In the genomic region with DNA sequence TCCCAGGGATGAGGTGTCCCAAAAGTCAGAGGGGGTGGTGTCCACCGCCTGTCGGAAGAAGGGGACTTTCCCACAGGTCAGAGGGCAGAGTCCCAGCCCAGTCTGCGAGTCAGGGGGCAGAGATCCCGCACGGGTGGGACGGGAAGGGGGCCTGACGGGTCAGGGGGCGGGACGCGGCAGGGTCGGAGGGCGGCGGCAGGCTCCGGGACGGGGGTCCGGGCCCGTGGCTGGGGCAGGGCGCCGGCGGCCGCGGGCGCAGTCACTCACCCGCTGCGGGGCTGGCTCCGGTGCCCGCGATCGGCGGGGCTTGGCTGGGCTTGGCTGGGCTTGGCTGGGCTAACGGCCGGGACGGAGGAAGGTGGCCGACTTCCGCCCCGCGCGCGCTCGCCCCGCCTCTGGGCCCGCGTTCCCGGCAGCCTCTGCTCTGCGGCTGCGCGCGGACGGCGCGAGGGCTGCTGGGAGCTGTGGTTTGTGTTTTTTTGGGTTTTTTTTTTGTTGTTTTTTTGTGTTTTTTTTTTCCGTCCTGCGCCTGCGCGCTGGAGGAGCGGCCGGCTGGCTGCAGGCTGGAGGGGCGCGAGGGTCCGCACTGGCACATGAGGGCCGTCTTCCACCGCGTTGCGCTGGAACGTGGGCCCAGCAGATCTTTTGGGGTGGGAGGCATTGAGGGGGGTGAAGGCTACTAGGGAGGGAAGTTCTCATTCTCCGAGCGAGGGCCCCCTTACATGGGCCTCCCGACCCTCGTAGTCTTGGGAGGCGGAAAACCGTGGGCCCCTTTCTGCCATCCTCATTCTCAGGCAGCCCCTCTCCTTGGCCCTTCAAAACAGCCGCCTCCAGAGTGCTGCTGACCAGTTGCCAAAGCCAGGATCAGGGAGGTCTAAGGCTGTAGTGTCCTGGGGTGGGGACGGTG, we compare ENCODE assay signal across 8 cellular contexts. TPM values are rescaled to one million over a fixed set of nuclear protein-coding genes. Genes with fewer than 3 reads are reported as not detected.
A peak's percentile ranks its signal among the peaks of the same experiment; 100 is the strongest.
DNase-seq lines count a peak whose midpoint lies in the region; ATAC-seq and TF ChIP-seq lines count a peak whose summit lies in the region.

A gene (minus strand): TSS at position 368 of the 907 bp plus-strand sequence. CDS start 12,142 bp downstream, outside the sequence.

- H3K27me3 ChIP-seq in SJSA1 (replicated peaks) (no peaks in the 10 kb centered on the region), gastroesophageal sphincter (no peaks in the 10 kb centered on the region)

- TF ChIP-seq POLR2A in gastroesophageal sphincter (IDR thresholded peaks at IDR 0.05) = peak in 1 of 2 donors; percentile 77

- H3K4me1 ChIP-seq in SJSA1 (replicated peaks) (peaks cover 22% of the 10 kb centered on the region), gastroesophageal sphincter (peaks cover 4 to 50% (median 23%) of the 10 kb centered on the region in 3 donors)

- H3K4me3 ChIP-seq in Jurkat, Clone E6-1 (ENCODE audit: low read length) = peak within 1 kb of the TSS; percentile 97
- H3K4me3 ChIP-seq in SJSA1 (peak within 1 kb of the TSS; percentile 99), gastroesophageal sphincter (peak within 1 kb of the TSS; percentile 65 to 95)

- H3K27ac ChIP-seq in SJSA1 (peak within 1 kb of the TSS; percentile 81), gastroesophageal sphincter (peak within 1 kb of the TSS; percentile 30 to 89 (median 85))

- TF ChIP-seq CTCF in gastroesophageal sphincter (IDR thresholded peaks at IDR 0.05) = peak in 1 of 4 experiments; percentile 24

- DNase-seq in DMS79 treated with DMSO at 0.1 percent for 48 hours (lab: John Stamatoyannopoulos, UW) = peak; percentile 52
- peak; percentile 81 for DNase-seq in Jurkat, Clone E6-1 (ENCODE audit: low read depth, low spot score)
- peak; percentile 88 to 91 for DNase-seq in SJSA1 (ENCODE audit: low read depth in 1 of 2, low spot score in 2 of 2)
- peak; percentile 48 to 83 (median 68) for DNase-seq in activated naive CD4-positive, alpha-beta T cell (lab: John Stamatoyannopoulos, UW)
- peak in 49 of 56 donors; percentile 32 to 91 (median 73) for DNase-seq in nucleus accumbens (lab: John Stamatoyannopoulos, UW)
- DNase-seq in superior temporal gyrus (ENCODE audit: extremely low spot score) = peak; percentile 89

- ATAC-seq in GM21576 (IDR thresholded peaks at IDR 0.05; ENCODE audit: unreplicated experiment) = peak; percentile 88
- ATAC-seq in gastroesophageal sphincter = peak; percentile 94

- H3K36me3 ChIP-seq in SJSA1 (peaks cover 30% of the 10 kb centered on the region), gastroesophageal sphincter (peaks cover 0 to 5% of the 10 kb centered on the region in 2 donors)

- WGBS in gastroesophageal sphincter (ENCODE audit: low coverage in 1 of 2), 2 donors = 0 to 17% methylated on average over 1 to 2 of the region's 73 CpGs

- TF ChIP-seq EP300 in gastroesophageal sphincter (IDR thresholded peaks at IDR 0.05) = no peak

- H3K9me3 ChIP-seq in SJSA1 (replicated peaks) (no peaks in the 10 kb centered on the region), gastroesophageal sphincter (no peaks in the 10 kb centered on the region)

RNA-seq across cellular contexts. Expression of the gene that starts here (rescaled TPM):
- polyA plus RNA-seq in Jurkat, Clone E6-1 (2012; ENCODE audit: insufficient read depth, insufficient read length) = 24.8 TPM
- total RNA-seq in SJSA1 (2014; rRNA removed; shearing (Covaris generic)) = 68.9 and 106 TPM in 2 replicates
- total RNA-seq in gastroesophageal sphincter = 10 to 100 TPM; 11.2 to 30.1 (median 21.6) TPM

Comparison
In these comparisons a context has a peak if more than half of its experiments do, and no peak if none do; other contexts are left out.
1. Peak in every context shown above with its lines: DNase-seq, ATAC-seq, H3K4me3 ChIP-seq and H3K27ac ChIP-seq.